In genomic region chr7:100673942-100674431, GRCh38 we compare ENCODE assay signal across 8 cellular contexts. TPM values are rescaled to one million over a fixed set of nuclear protein-coding genes. Genes with fewer than 3 reads are reported as not detected.
DNase-seq lines count a peak whose midpoint lies in the region; ATAC-seq and TF ChIP-seq lines count a peak whose summit lies in the region.

No MANE protein-coding gene starts in this region.

- peak overlapping the region; percentile 97 for H3K27ac ChIP-seq in psoas muscle

- no peaks in the 10 kb centered on the region for H3K4me1 ChIP-seq in psoas muscle

- CTCF ChIA-PET in activated naive CD4-positive, alpha-beta T cell treated with anti-CD3 and anti-CD28 coated beads, Interleukin-2, amount 10 ng/mL, durations not matched to agents 7 days and 5 days (lab: Charles Lee), result interaction anchor here (1.5 to 5.2 kb wide), 2 partner anchors 18 to 62 kb away, joined by 3 to 23 read pairs; partner anchors contain the start of gene MOSPD3

- peak overlapping the region; percentile 92 for H3K4me3 ChIP-seq in psoas muscle

- ATAC-seq in psoas muscle (peak in 3 of 4 donors; percentile 5 to 21 (median 7)), HG02981 (IDR thresholded peaks at IDR 0.05; ENCODE audit: unreplicated experiment) (no peak)

- no peaks in the 10 kb centered on the region for H3K9me3 Mint-ChIP-seq in activated naive CD4-positive, alpha-beta T cell treated with anti-CD3 and anti-CD28 coated beads, Interleukin-2, amount 10 ng/mL, durations not matched to agents 7 days and 5 days

- peaks cover 29% of the 10 kb centered on the region for H3K4me1 Mint-ChIP-seq in activated naive CD4-positive, alpha-beta T cell treated with anti-CD3 and anti-CD28 coated beads, Interleukin-2, amount 10 ng/mL, durations not matched to agents 7 days and 5 days

- peaks cover 0 to 28% of the 10 kb centered on the region in 2 donors for H3K36me3 ChIP-seq in psoas muscle (ENCODE audit: insufficient read depth in 1 of 2, low read depth in 1 of 2)

- H3K27me3 Mint-ChIP-seq in activated naive CD4-positive, alpha-beta T cell treated with anti-CD3 and anti-CD28 coated beads, Interleukin-2, amount 10 ng/mL, durations not matched to agents 7 days and 5 days, result peaks cover 27% of the 10 kb centered on the region

- H3K9me3 ChIP-seq in psoas muscle, result no peaks in the 10 kb centered on the region

- DNase-seq in stimulated activated CD4-positive, alpha-beta T cell treated with anti-CD3 and anti-CD28 coated beads, Interleukin-15, amount 100 ng/mL, for 24 hours, result peak; percentile 61
- no peak for DNase-seq in stimulated activated CD4-positive, alpha-beta T cell treated with anti-CD3 and anti-CD28 coated beads, Interleukin-2, amount 100 ng/mL, for 48 hours
- DNase-seq in NCI-H1092 (lab: John Stamatoyannopoulos, UW) (peak; percentile 57), head of caudate nucleus (peak in 22 of 42 donors; percentile 24 to 71 (median 50)), psoas muscle (peak; percentile 66 to 84), COLO829 (ENCODE audit: low spot score) (no peak)
- peak; percentile 65 for DNase-seq in activated naive CD4-positive, alpha-beta T cell treated with anti-CD3 and anti-CD28 coated beads, Interleukin-2, amount 10 ng/mL, durations not matched to agents 7 days and 5 days

- H3K27me3 ChIP-seq in psoas muscle (ENCODE audit: insufficient read depth in 3 of 3, low read length in 2 of 3), result no peaks in the 10 kb centered on the region

- intact Hi-C loops in head of caudate nucleus (cut with DNase I), result loop anchor here (2.0 kb wide), 1 partner anchor 87 kb away; the partner anchor contains the start of genes FBXO24 and LRCH4
- intact Hi-C loops in psoas muscle (cut with DNase I), result loop anchor here (1.0 to 5.0 kb wide), 4 partner anchors 19 to 90 kb away; partner anchors contain the start of gene MOSPD3 (in 2 of the 2)

- no peak for TF ChIP-seq CTCF in psoas muscle (IDR thresholded peaks at IDR 0.05)

- H3K27ac Mint-ChIP-seq in activated naive CD4-positive, alpha-beta T cell treated with anti-CD3 and anti-CD28 coated beads, Interleukin-2, amount 10 ng/mL, durations not matched to agents 7 days and 5 days, result peak overlapping the region; percentile 95

- H3K36me3 Mint-ChIP-seq in activated naive CD4-positive, alpha-beta T cell treated with anti-CD3 and anti-CD28 coated beads, Interleukin-2, amount 10 ng/mL, durations not matched to agents 7 days and 5 days, result peaks cover 26% of the 10 kb centered on the region

- peak overlapping the region; percentile 97 for H3K4me3 Mint-ChIP-seq in activated naive CD4-positive, alpha-beta T cell treated with anti-CD3 and anti-CD28 coated beads, Interleukin-2, amount 10 ng/mL, durations not matched to agents 7 days and 5 days

- 0 to 2% (median 0%) methylated on average over 17 to 35 of the region's 35 CpGs for WGBS in psoas muscle, 3 donors

RNA-seq across cellular contexts. Expression of gene GNB2, which starts 0.4 kb away (rescaled TPM):
- total RNA-seq in psoas muscle, result 100 to 1,000 TPM in 3 of 4 donors, 10 to 100 TPM in 1; 87.1 to 130 (median 121) TPM
- 100 to 1,000 TPM; 112 to 148 (median 117) TPM for polyA plus RNA-seq in psoas muscle

RNA-seq across cellular contexts. Expression of gene ACTL6B, which starts 17.7 kb away (rescaled TPM):
- total RNA-seq in psoas muscle, result not detected
- polyA plus RNA-seq in psoas muscle, result under 1 TPM in 1 of 3 donors, not detected in 2; 0.03 TPM

RNA-seq across cellular contexts. Expression of gene GIGYF1, which starts 20.1 kb away (rescaled TPM):
- 10 to 100 TPM; 18.0 to 39.1 (median 23.9) TPM for total RNA-seq in psoas muscle
- 10 to 100 TPM in 2 of 3 donors, 1 to 10 TPM in 1; 9.9 to 16.1 (median 10.5) TPM for polyA plus RNA-seq in psoas muscle

RNA-seq across cellular contexts. Expression of gene POP7, which starts 31.9 kb away (rescaled TPM):
- total RNA-seq in psoas muscle, result 10 to 100 TPM; 28.4 to 44.4 (median 39.4) TPM
- polyA plus RNA-seq in psoas muscle, result 100 to 1,000 TPM in 1 of 3 donors, 10 to 100 TPM in 2; 74.1 to 129 (median 86.0) TPM

RNA-seq across cellular contexts. Expression of gene TFR2, which starts 32.6 kb away (rescaled TPM):
- not detected for total RNA-seq in psoas muscle
- polyA plus RNA-seq in psoas muscle, result under 1 TPM in 2 of 3 donors, not detected in 1; 0.04 to 0.36 TPM

Comparison
In these comparisons a context has a peak if more than half of its experiments do, and no peak if none do; other contexts are left out.
1. DNase-seq: peak in stimulated activated CD4-positive, alpha-beta T cell treated with anti-CD3 and anti-CD28 coated beads, Interleukin-15, amount 100 ng/mL, for 24 hours (single experiment), NCI-H1092 (single experiment), activated naive CD4-positive, alpha-beta T cell treated with anti-CD3 and anti-CD28 coated beads, Interleukin-2, amount 10 ng/mL, durations not matched to agents 7 days and 5 days (single experiment), head of caudate nucleus (22 of 42) and psoas muscle (2 of 2); none in stimulated activated CD4-positive, alpha-beta T cell treated with anti-CD3 and anti-CD28 coated beads, Interleukin-2, amount 100 ng/mL, for 48 hours (0 of 2) and COLO829 (single experiment).